In genomic region chr3:49805367-49805782, GRCh38 we compare ENCODE assay signal across 8 cellular contexts. TPM values are rescaled to one million over a fixed set of nuclear protein-coding genes. Genes with fewer than 3 reads are reported as not detected.
DNase-seq lines count a peak whose midpoint lies in the region; ATAC-seq, FAIRE-seq and TF ChIP-seq lines count a peak whose summit lies in the region.

No MANE protein-coding gene starts in this region.

- H3K23ac ChIP-seq in H1 (ENCODE audit: insufficient read length), result no peak overlapping the region

- no peak overlapping the region for H4K91ac ChIP-seq in H1 (replicated peaks; ENCODE audit: insufficient read length, low read length)

- no peak overlapping the region for H4K8ac ChIP-seq in H1 (ENCODE audit: extremely low read depth, insufficient read depth, low read length)

- no peak for TF ChIP-seq POLR2A in H1 (IDR thresholded peaks at IDR 0.05; ENCODE audit: control extremely low read depth in 1 of 2, low read depth in 2 of 2, low read length in 2 of 2)

- H3K23me2 ChIP-seq in H1 (ENCODE audit: low read depth, low read length), result peaks cover 8% of the 10 kb centered on the region; the same call in 1 of the 2 replicates

- peaks cover 54 to 79% (median 75%) of the 10 kb centered on the region in 3 donors for H3K4me1 Mint-ChIP-seq in naive B cell

- H3K9me3 Mint-ChIP-seq in naive B cell, result no peaks in the 10 kb centered on the region

- no peak for TF ChIP-seq EP300 in H1 (IDR thresholded peaks at IDR 0.05; ENCODE audit: borderline replicate concordance in 1 of 2, low read depth in 2 of 2, low read length in 2 of 2)

- peak overlapping the region; percentile 60; the same call in 1 of the 2 replicates for H3K18ac ChIP-seq in H1 (ENCODE audit: extremely low read depth, low read length)

- no peaks in the 10 kb centered on the region for H3K9me3 ChIP-seq in OCI-LY3 (ENCODE audit: insufficient read depth, low read length)
- H3K9me3 ChIP-seq in H1 (ENCODE audit: insufficient read depth in 2 of 2, low read depth in 1 of 2, low read length in 1 of 2), result no peaks in the 10 kb centered on the region

- DNase-seq in GM12865 (ENCODE audit: low read depth) (peak; percentile 58), H1 (ENCODE audit: low read depth in 1 of 2, low spot score in 2 of 2) (no peak), naive B cell (peak; percentile 76), NCI-H187 (lab: John Stamatoyannopoulos, UW) (no peak), NCI-H226 (no peak)

- H2AK5ac ChIP-seq in H1 (ENCODE audit: low read depth, low read length), result no peak overlapping the region; the same call in 1 of the 2 replicates

- H3K79me2 ChIP-seq in OCI-LY3 (ENCODE audit: low read length) (no peaks in the 10 kb centered on the region), H1 (ENCODE audit: control insufficient read depth in 1 of 2, insufficient read depth in 2 of 2, low read length in 2 of 2) (no peaks in the 10 kb centered on the region)

- peaks cover 16% of the 10 kb centered on the region for H3K4me1 ChIP-seq in OCI-LY3 (ENCODE audit: low read length)
- H3K4me1 ChIP-seq in H1 (replicated peaks in 1 of 4; ENCODE audit: control insufficient read depth in 3 of 4, insufficient read depth in 4 of 4, low read length in 3 of 4), result peaks cover 0 to 25% (median 21%) of the 10 kb centered on the region in 4 experiments; a peak in 6 of 7 replicates

- H3K36me3 Mint-ChIP-seq in naive B cell, result peaks cover 0 to 10% of the 10 kb centered on the region in 2 donors

- H2BK12ac ChIP-seq in H1 (ENCODE audit: low read depth, low read length), result peak overlapping the region; percentile 92; the same call in 1 of the 2 replicates

- TF ChIP-seq RAD21 in H1 (IDR thresholded peaks at IDR 0.05 in 1 of 2, conservative IDR thresholded peaks at IDR 0.05 in 1 of 2; ENCODE audit: low read depth in 2 of 2, low read length in 2 of 2), result no peak

- no peak for TF ChIP-seq CTCF in GM12865 (IDR thresholded peaks at IDR 0.05; ENCODE audit: insufficient read depth, low read depth, low read length, missing control alignments)
- TF ChIP-seq CTCF in OCI-LY3 (IDR thresholded peaks at IDR 0.05; ENCODE audit: low read depth, low read length), result no peak
- TF ChIP-seq CTCF in H1 (IDR thresholded peaks at IDR 0.05; ENCODE audit: control extremely low read depth in 1 of 3, insufficient read depth in 1 of 3, low read depth in 1 of 3, low read length in 3 of 3), result no peak

- FAIRE-seq in H1 (lab: Jason Lieb, UNC), result no peak

- WGBS in H1 (ENCODE audit: extremely low coverage in 1 of 2, insufficient coverage in 1 of 2, insufficient read length in 1 of 2, insufficient replicate concordance in 2 of 2, low coverage in 1 of 2, low lambda C conversion rate in 2 of 2, missing lambda C conversion rate in 1 of 2), 2 experiments, result 85% methylated on average over 3 of the region's 3 CpGs; no CpG with 5 or more reads in 1 of the 2 experiments

- H4K20me1 ChIP-seq in OCI-LY3 (ENCODE audit: insufficient read depth, low read length) (no peaks in the 10 kb centered on the region), H1 (replicated peaks in 1 of 2; ENCODE audit: control insufficient read depth in 1 of 2, insufficient read depth in 2 of 2, low read length in 2 of 2) (no peaks in the 10 kb centered on the region)

- H3K36me3 ChIP-seq in OCI-LY3 (replicated peaks; ENCODE audit: low read depth, low read length) (no peaks in the 10 kb centered on the region), H1 (ENCODE audit: control insufficient read depth in 2 of 4, insufficient read depth in 4 of 4, low read length in 3 of 4) (no peaks in the 10 kb centered on the region)

- H3K56ac ChIP-seq in H1 (replicated peaks; ENCODE audit: insufficient read length, low read depth, low read length), result no peak overlapping the region

- CTCF ChIA-PET in H1 (lab: Charles Lee; ENCODE audit: partially characterized antibody), result interaction anchor here (1.3 to 17.0 kb wide), 6 partner anchors 11 to 104 kb away, joined by 6 to 266 read pairs (median 9); partner anchors contain the start of gene UBA7

- no peak overlapping the region for H2BK20ac ChIP-seq in H1 (ENCODE audit: low read length)

- no peaks in the 10 kb centered on the region for H3K79me1 ChIP-seq in H1 (ENCODE audit: low read depth, low read length)

- H3K4ac ChIP-seq in H1 (replicated peaks; ENCODE audit: insufficient read length, low read depth, low read length), result no peak overlapping the region

- POLR2A ChIA-PET in H1 (lab: Charles Lee; ENCODE audit: partially characterized antibody), result interaction anchor here (0.6 to 6.2 kb wide), 7 partner anchors 10 to 531 kb away, joined by 3 to 16 read pairs (median 4); partner anchors contain the start of gene AMIGO3

- peak overlapping the region; percentile 21; the same call in 1 of the 2 replicates for H3K4me3 ChIP-seq in GM12865 (ENCODE audit: low read depth, low read length)
- H3K4me3 ChIP-seq in OCI-LY3 (ENCODE audit: low read length), result no peak overlapping the region
- H3K4me3 ChIP-seq in H1 (ENCODE audit: extremely low read depth in 1 of 4, insufficient read depth in 2 of 4, low read depth in 3 of 4, low read length in 4 of 4), result no peak overlapping the region

- peak overlapping the region; percentile 98; the same call in 1 of the 2 replicates for H2BK15ac ChIP-seq in H1 (ENCODE audit: low read length)

- H3K27ac ChIP-seq in OCI-LY3 (ENCODE audit: low read length) (no peak overlapping the region), H1 (ENCODE audit: low read depth, low read length) (no peak overlapping the region)

- H3K14ac ChIP-seq in H1 (ENCODE audit: insufficient read length), result no peak overlapping the region

- H2BK120ac ChIP-seq in H1 (replicated peaks; ENCODE audit: low read depth, low read length), result no peak overlapping the region

- peak overlapping the region; percentile 88 to 98 (median 94) for H3K27ac Mint-ChIP-seq in naive B cell

- H3K4me2 ChIP-seq in OCI-LY3 (ENCODE audit: low read length) (0 out of 2 replicates have a peak overlapping the region, but pooled peaks have one; percentile 5), H1 (ENCODE audit: insufficient read depth in 1 of 2, low read depth in 2 of 2, low read length in 2 of 2) (peak overlapping the region in 1 of 2 experiments; percentile 41; a peak in 1 of 4 replicates)

- ATAC-seq in naive B cell (ENCODE audit: low read depth in 2 of 2), result peak; percentile 16 to 26
- ATAC-seq in GM19328 (IDR thresholded peaks at IDR 0.05; ENCODE audit: unreplicated experiment), result no peak
- no peak for ATAC-seq in HG03571 (IDR thresholded peaks at IDR 0.05; ENCODE audit: unreplicated experiment)

- peak overlapping the region; percentile 35; the same call in 1 of the 2 replicates for H2BK5ac ChIP-seq in H1 (ENCODE audit: low read depth, low read length)

- H3K27me3 Mint-ChIP-seq in naive B cell, result peaks cover 3 to 18% (median 11%) of the 10 kb centered on the region in 3 donors

- H3K4me3 Mint-ChIP-seq in naive B cell, result peak overlapping the region; percentile 77 to 96 (median 93)

- no peak overlapping the region for H4K5ac ChIP-seq in H1 (ENCODE audit: insufficient read length, low read depth, low read length)

- H2AFZ ChIP-seq in OCI-LY3 (ENCODE audit: low read depth, low read length), result no peak overlapping the region
- H2AFZ ChIP-seq in H1 (ENCODE audit: low read length), result no peak overlapping the region

- no peak overlapping the region for H3K9ac ChIP-seq in OCI-LY3 (ENCODE audit: low read length)
- H3K9ac ChIP-seq in H1 (replicated peaks in 1 of 4; ENCODE audit: extremely low read depth in 1 of 4, low read depth in 3 of 4, low read length in 3 of 4), result no peak overlapping the region

- H3K27me3 ChIP-seq in OCI-LY3 (ENCODE audit: low read depth, low read length), result peaks cover 20% of the 10 kb centered on the region
- peaks cover 0 to 18% (median 15%) of the 10 kb centered on the region in 4 experiments; a peak in 6 of 7 replicates for H3K27me3 ChIP-seq in H1 (replicated peaks in 1 of 4; ENCODE audit: control insufficient read depth in 3 of 4, extremely low read depth in 1 of 4, insufficient read depth in 3 of 4, low read length in 3 of 4)

RNA-seq across cellular contexts. Expression of gene INKA1, which starts 2.3 kb away (rescaled TPM):
- 1.3 and 1.8 TPM in 2 replicates for total RNA-seq in H1 (2021; fragmentation: NEBNext Ultra II Directional; extraction: Animal tissue kit (Norgen Biotek cat#: 25700))
- 4.7 and 4.8 TPM in 2 replicates for polyA plus RNA-seq in H1 (2011; rRNA removed)
- polyA plus RNA-seq in H1 (2011; cell fraction: cytosol; rRNA removed), result 3.4 TPM
- polyA plus RNA-seq in H1 (2011; cell fraction: nucleus; rRNA removed), result 4.0 TPM
- 0.70 to 2.1 TPM (median 1.8 TPM) in 4 replicates for polyA plus RNA-seq in H1 (2012, experiment 1 of 2)
- 1.6 TPM for polyA plus RNA-seq in H1 (2012, experiment 2 of 2)
- polyA plus RNA-seq in H1 (2013, experiment 1 of 2), result 1.7 TPM
- polyA plus RNA-seq in H1 (2013, experiment 2 of 2), result 1.7 TPM
- polyA minus RNA-seq in H1 (2011; rRNA and poly(A)+ RNA removed), result 1.6 and 2.1 TPM in 2 replicates
- polyA minus RNA-seq in H1 (2011; cell fraction: cytosol; rRNA and poly(A)+ RNA removed), result 1.1 TPM
- 3.2 TPM for polyA minus RNA-seq in H1 (2011; cell fraction: nucleus; rRNA and poly(A)+ RNA removed)
- polyA plus RNA-seq in naive B cell (ENCODE audit: low read depth in 6 of 6), result 10 to 100 TPM in 5 of 6 donors, 1 to 10 TPM in 1; 4.3 to 21.7 (median 15.4) TPM

RNA-seq across cellular contexts. Expression of gene CDHR4, which starts 5.7 kb away (rescaled TPM):
- total RNA-seq in H1 (2021; fragmentation: NEBNext Ultra II Directional; extraction: Animal tissue kit (Norgen Biotek cat#: 25700)), result 0.50 and 0.54 TPM in 2 replicates
- polyA plus RNA-seq in H1 (2011; rRNA removed), result 0.60 and 0.96 TPM in 2 replicates
- polyA plus RNA-seq in H1 (2011; cell fraction: cytosol; rRNA removed), result 0.89 TPM
- 6.2 TPM for polyA plus RNA-seq in H1 (2011; cell fraction: nucleus; rRNA removed)
- 0.38 to 0.50 TPM (median 0.42 TPM) in 4 replicates for polyA plus RNA-seq in H1 (2012, experiment 1 of 2)
- polyA plus RNA-seq in H1 (2012, experiment 2 of 2), result not detected
- polyA plus RNA-seq in H1 (2013, experiment 1 of 2), result 0.18 TPM
- polyA plus RNA-seq in H1 (2013, experiment 2 of 2), result 0.17 TPM
- 0.66 and 0.71 TPM in 2 replicates for polyA minus RNA-seq in H1 (2011; rRNA and poly(A)+ RNA removed)
- not detected for polyA minus RNA-seq in H1 (2011; cell fraction: cytosol; rRNA and poly(A)+ RNA removed)
- polyA minus RNA-seq in H1 (2011; cell fraction: nucleus; rRNA and poly(A)+ RNA removed), result 1.00 TPM
- polyA plus RNA-seq in naive B cell (ENCODE audit: low read depth in 6 of 6), result not detected

RNA-seq across cellular contexts. Expression of gene UBA7, which starts 8.4 kb away (rescaled TPM):
- 0.34 and 1.9 TPM in 2 replicates for total RNA-seq in H1 (2021; fragmentation: NEBNext Ultra II Directional; extraction: Animal tissue kit (Norgen Biotek cat#: 25700))
- polyA plus RNA-seq in H1 (2011; rRNA removed), result 0.65 and 1.8 TPM in 2 replicates
- polyA plus RNA-seq in H1 (2011; cell fraction: cytosol; rRNA removed), result 1.6 TPM
- 8.9 TPM for polyA plus RNA-seq in H1 (2011; cell fraction: nucleus; rRNA removed)
- polyA plus RNA-seq in H1 (2012, experiment 1 of 2), result 0.66 to 1.4 TPM (median 0.97 TPM) in 4 replicates
- 0.46 TPM for polyA plus RNA-seq in H1 (2012, experiment 2 of 2)
- polyA plus RNA-seq in H1 (2013, experiment 1 of 2), result 0.26 TPM
- polyA plus RNA-seq in H1 (2013, experiment 2 of 2), result 0.22 TPM
- 1.3 TPM in 1 of 2 replicates, not detected in the other for polyA minus RNA-seq in H1 (2011; rRNA and poly(A)+ RNA removed)
- polyA minus RNA-seq in H1 (2011; cell fraction: cytosol; rRNA and poly(A)+ RNA removed), result not detected
- polyA minus RNA-seq in H1 (2011; cell fraction: nucleus; rRNA and poly(A)+ RNA removed), result 2.8 TPM
- polyA plus RNA-seq in naive B cell (ENCODE audit: low read depth in 6 of 6), result 10 to 100 TPM; 38.5 to 67.7 (median 52.7) TPM

RNA-seq across cellular contexts. Expression of gene IP6K1, which starts 19.0 kb away (rescaled TPM):
- 35.2 and 36.3 TPM in 2 replicates for total RNA-seq in H1 (2021; fragmentation: NEBNext Ultra II Directional; extraction: Animal tissue kit (Norgen Biotek cat#: 25700))
- polyA plus RNA-seq in H1 (2011; rRNA removed), result 31.5 and 43.9 TPM in 2 replicates
- polyA plus RNA-seq in H1 (2011; cell fraction: cytosol; rRNA removed), result 35.7 TPM
- polyA plus RNA-seq in H1 (2011; cell fraction: nucleus; rRNA removed), result 57.3 TPM
- polyA plus RNA-seq in H1 (2012, experiment 1 of 2), result 24.6 to 29.9 TPM (median 26.4 TPM) in 4 replicates
- polyA plus RNA-seq in H1 (2012, experiment 2 of 2), result 31.3 TPM
- 15.2 TPM for polyA plus RNA-seq in H1 (2013, experiment 1 of 2)
- polyA plus RNA-seq in H1 (2013, experiment 2 of 2), result 15.8 TPM
- 93.9 and 111 TPM in 2 replicates for polyA minus RNA-seq in H1 (2011; rRNA and poly(A)+ RNA removed)
- polyA minus RNA-seq in H1 (2011; cell fraction: cytosol; rRNA and poly(A)+ RNA removed), result 35.8 TPM
- 20.8 TPM for polyA minus RNA-seq in H1 (2011; cell fraction: nucleus; rRNA and poly(A)+ RNA removed)
- polyA plus RNA-seq in naive B cell (ENCODE audit: low read depth in 6 of 6), result 10 to 100 TPM; 16.2 to 23.9 (median 21.3) TPM

RNA-seq across cellular contexts. Expression of gene TRAIP, which starts 51.0 kb away (rescaled TPM):
- total RNA-seq in H1 (2021; fragmentation: NEBNext Ultra II Directional; extraction: Animal tissue kit (Norgen Biotek cat#: 25700)), result 25.4 and 28.1 TPM in 2 replicates
- polyA plus RNA-seq in H1 (2011; rRNA removed) (27.7 and 29.5 TPM in 2 replicates), naive B cell (ENCODE audit: low read depth in 6 of 6) (1 to 10 TPM; 2.2 to 4.6 (median 3.8) TPM)
- polyA plus RNA-seq in H1 (2011; cell fraction: cytosol; rRNA removed), result 29.3 TPM
- 101 TPM for polyA plus RNA-seq in H1 (2011; cell fraction: nucleus; rRNA removed)
- polyA plus RNA-seq in H1 (2012, experiment 1 of 2), result 21.5 to 33.3 TPM (median 29.6 TPM) in 4 replicates
- 18.8 TPM for polyA plus RNA-seq in H1 (2012, experiment 2 of 2)
- 22.0 TPM for polyA plus RNA-seq in H1 (2013, experiment 1 of 2)
- polyA plus RNA-seq in H1 (2013, experiment 2 of 2), result 20.9 TPM
- 37.3 and 44.4 TPM in 2 replicates for polyA minus RNA-seq in H1 (2011; rRNA and poly(A)+ RNA removed)
- polyA minus RNA-seq in H1 (2011; cell fraction: cytosol; rRNA and poly(A)+ RNA removed), result 14.4 TPM
- polyA minus RNA-seq in H1 (2011; cell fraction: nucleus; rRNA and poly(A)+ RNA removed), result 39.7 TPM

Comparison
In these comparisons a context has a peak if more than half of its experiments do, and no peak if none do; other contexts are left out.
1. DNase-seq: peak in GM12865 (single experiment) and naive B cell (single experiment); none in H1 (0 of 2), NCI-H187 (0 of 2) and NCI-H226 (single experiment).
2. ATAC-seq: peak in naive B cell (2 of 2); none in GM19328 (single experiment) and HG03571 (single experiment).